In genomic region chr11:134850566-134850965, GRCh38 we compare ENCODE assay signal across 8 cellular contexts.
"Had no signal": no experiment of that assay in that cellular context is flagged by ENCODE, and none has a peak within 500 bp of the region (broad histone marks: within the 10 kb centered on the region; RNA-seq: fewer than 3 reads in every experiment).

No MANE protein-coding gene starts in this region.

- DNase-seq: GDM1, GF-D8 had no signal

- FAIRE-seq: G401.6, GM12878, GM12891, GM12892, GM18507, GM19239 had no signal

- ATAC-seq: GM12878 had no signal

- H3K4me3 ChIP-seq: GM12878 had no signal
